ENCODE assay signal across 1 cellular context in the genomic region with DNA sequence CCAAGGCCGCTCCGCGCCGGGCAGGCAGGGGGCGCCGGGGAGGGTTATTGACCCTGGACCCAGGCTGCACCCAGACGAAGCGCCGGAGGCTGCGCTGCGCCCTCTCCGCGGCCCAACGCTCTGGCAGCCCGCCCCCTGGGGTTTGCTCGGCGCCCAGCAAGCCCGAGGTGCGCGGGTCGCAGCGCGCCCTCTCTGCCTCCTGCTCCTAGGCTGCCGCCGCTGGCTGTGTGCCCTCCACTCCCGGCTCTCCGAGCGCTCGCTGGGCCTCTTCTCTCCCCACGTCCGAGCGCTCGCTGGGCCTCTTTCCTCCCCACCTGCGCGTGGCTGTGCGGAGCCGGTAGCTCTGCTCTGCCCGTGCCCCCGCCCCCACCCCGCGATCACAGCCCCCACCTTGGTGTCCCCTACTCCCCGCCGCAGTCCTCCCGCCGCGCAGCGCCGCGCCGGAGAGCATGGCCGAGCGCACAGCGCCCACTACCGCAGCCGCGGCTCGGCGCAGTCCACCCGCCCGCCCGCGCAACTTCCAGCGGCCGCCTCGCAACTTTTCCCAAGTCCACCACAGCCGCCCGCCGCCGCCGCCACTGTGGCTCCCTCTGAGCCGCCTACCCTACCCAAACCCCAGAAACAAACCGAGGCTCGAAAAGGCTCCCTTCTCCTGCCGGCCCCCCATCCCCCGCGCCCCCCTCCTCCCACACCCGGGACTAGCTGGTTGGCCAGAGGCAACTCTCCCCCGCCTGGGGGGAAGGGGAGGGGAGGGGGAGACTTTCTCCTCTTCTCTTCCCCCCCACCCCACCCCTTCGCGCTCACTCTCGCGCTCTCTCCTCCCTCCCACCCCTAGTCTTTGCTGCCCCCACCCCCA.
TF ChIP-seq lines count a peak whose summit lies in the region.

No MANE protein-coding gene starts in this region.

TF ChIP-seq in HEK293, 187 proteins besides CTCF, POLR2A, EP300 and RAD21 (continued from another document):
- TF ChIP-seq, protein P1, sequence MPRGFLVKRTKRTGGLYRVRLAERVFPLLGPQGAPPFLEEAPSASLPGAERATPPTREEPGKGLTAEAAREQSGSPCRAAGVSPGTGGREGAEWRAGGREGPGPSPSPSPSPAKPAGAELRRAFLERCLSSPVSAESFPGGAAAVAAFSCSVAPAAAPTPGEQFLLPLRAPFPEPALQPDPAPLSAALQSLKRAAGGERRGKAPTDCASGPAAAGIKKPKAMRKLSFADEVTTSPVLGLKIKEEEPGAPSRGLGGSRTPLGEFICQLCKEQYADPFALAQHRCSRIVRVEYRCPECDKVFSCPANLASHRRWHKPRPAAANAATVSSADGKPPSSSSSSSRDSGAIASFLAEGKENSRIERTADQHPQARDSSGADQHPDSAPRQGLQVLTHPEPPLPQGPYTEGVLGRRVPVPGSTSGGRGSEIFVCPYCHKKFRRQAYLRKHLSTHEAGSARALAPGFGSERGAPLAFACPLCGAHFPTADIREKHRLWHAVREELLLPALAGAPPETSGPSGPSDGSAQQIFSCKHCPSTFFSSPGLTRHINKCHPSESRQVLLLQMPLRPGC (tag by site-specific recombination; IDR thresholded peaks at IDR 0.05): peak; percentile 8; the same call in 1 of the 2 replicates
- TF ChIP-seq ZBTB1 (tag by site-specific recombination; IDR thresholded peaks at IDR 0.05) (0 out of 2 replicates have a peak, but pooled peaks have one; percentile 15), FEZF1 (tag by site-specific recombination; IDR thresholded peaks at IDR 0.05) (0 out of 2 replicates have a peak, but pooled peaks have one; percentile 14), ZNF426 (tag by site-specific recombination; IDR thresholded peaks at IDR 0.05) (no peak), ZBTB17 (tag by site-specific recombination; IDR thresholded peaks at IDR 0.05) (peak; percentile 61; the same call in 1 of the 2 replicates), ZNF324 (tag by site-specific recombination; IDR thresholded peaks at IDR 0.05) (peak; percentile 55; the same call in 1 of the 2 replicates), ZBTB8A (tag by site-specific recombination; IDR thresholded peaks at IDR 0.05) (peak; percentile 98), OSR2 (tag by site-specific recombination; IDR thresholded peaks at IDR 0.05) (peak; percentile 34; the same call in 1 of the 2 replicates)
